Comparison of ENCODE assay signal across 1 cellular context in the genomic region with DNA sequence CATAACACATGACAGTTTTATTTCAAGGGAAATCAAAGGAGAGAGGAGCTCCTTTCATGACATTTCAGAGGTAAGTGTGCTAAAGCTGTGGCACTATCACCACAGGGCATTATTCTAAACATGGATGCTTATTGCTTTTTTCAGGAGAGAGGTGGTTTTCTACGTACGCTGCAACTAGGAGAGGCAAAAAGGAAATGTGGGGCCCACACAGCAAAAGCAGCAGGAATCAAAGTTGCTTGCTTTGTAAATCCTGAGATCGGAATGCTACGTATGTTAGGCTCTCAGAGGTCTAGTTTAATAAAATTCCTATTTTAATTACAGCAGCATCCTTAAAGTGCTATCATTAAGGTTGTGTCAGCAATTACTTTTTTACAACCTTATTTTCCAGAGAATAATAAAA.
TF ChIP-seq lines count a peak whose summit lies in the region.

No MANE protein-coding gene starts in this region.

TF ChIP-seq in H1, 55 proteins besides CTCF, POLR2A, EP300 and RAD21:
- no peak for TF ChIP-seq SRF (IDR thresholded peaks at IDR 0.05; ENCODE audit: low read depth, low read length)
- TF ChIP-seq HDAC2 (IDR thresholded peaks at IDR 0.05; ENCODE audit: borderline replicate concordance in 1 of 2, low read depth in 2 of 2, low read length in 2 of 2), result no peak
- no peak for TF ChIP-seq TBP (IDR thresholded peaks at IDR 0.05; ENCODE audit: low read depth, low read length)
- no peak for TF ChIP-seq CBX5 (IDR thresholded peaks at IDR 0.05; ENCODE audit: low read depth, low read length)
- no peak for TF ChIP-seq CREB1 (IDR thresholded peaks at IDR 0.05)
- TF ChIP-seq, protein P1, sequence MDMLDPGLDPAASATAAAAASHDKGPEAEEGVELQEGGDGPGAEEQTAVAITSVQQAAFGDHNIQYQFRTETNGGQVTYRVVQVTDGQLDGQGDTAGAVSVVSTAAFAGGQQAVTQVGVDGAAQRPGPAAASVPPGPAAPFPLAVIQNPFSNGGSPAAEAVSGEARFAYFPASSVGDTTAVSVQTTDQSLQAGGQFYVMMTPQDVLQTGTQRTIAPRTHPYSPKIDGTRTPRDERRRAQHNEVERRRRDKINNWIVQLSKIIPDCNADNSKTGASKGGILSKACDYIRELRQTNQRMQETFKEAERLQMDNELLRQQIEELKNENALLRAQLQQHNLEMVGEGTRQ (IDR thresholded peaks at IDR 0.05; ENCODE audit: low read length), result no peak
- no peak for TF ChIP-seq NRF1 (IDR thresholded peaks at IDR 0.05; ENCODE audit: low read depth, low read length)
- no peak for TF ChIP-seq SAP30 (IDR thresholded peaks at IDR 0.05; ENCODE audit: insufficient read depth, insufficient replicate concordance, low read length)
- no peak for TF ChIP-seq KDM1A (IDR thresholded peaks at IDR 0.05; ENCODE audit: borderline replicate concordance, low read length)
- no peak for TF ChIP-seq CHD1 (IDR thresholded peaks at IDR 0.05; ENCODE audit: low read depth, low read length)
- no peak for TF ChIP-seq GTF2F1 (IDR thresholded peaks at IDR 0.05; ENCODE audit: borderline replicate concordance, low read depth, low read length)
- TF ChIP-seq, protein P2, sequence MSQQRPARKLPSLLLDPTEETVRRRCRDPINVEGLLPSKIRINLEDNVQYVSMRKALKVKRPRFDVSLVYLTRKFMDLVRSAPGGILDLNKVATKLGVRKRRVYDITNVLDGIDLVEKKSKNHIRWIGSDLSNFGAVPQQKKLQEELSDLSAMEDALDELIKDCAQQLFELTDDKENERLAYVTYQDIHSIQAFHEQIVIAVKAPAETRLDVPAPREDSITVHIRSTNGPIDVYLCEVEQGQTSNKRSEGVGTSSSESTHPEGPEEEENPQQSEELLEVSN (IDR thresholded peaks at IDR 0.05), result no peak
- peak; percentile 37; the same call in 1 of the 2 replicates for TF ChIP-seq RBBP5 (IDR thresholded peaks at IDR 0.05; ENCODE audit: borderline replicate concordance, low read depth, low read length)
- TF ChIP-seq BRCA1 (IDR thresholded peaks at IDR 0.05; ENCODE audit: low read depth, low read length), result no peak
- no peak for TF ChIP-seq TAF7 (optimal IDR thresholded peaks at IDR 0.05; ENCODE audit: borderline replicate concordance, low read depth, low read length)
- no peak for TF ChIP-seq SIRT6 (IDR thresholded peaks at IDR 0.05; ENCODE audit: low read length)
- TF ChIP-seq TEAD4 (IDR thresholded peaks at IDR 0.05; ENCODE audit: low read depth, low read length), result peak; percentile 88
- no peak for TF ChIP-seq GABPA (IDR thresholded peaks at IDR 0.05; ENCODE audit: borderline replicate concordance, insufficient read depth, low read length)
- peak; percentile 81 for TF ChIP-seq SP1 (IDR thresholded peaks at IDR 0.05; ENCODE audit: low read depth, low read length)
- TF ChIP-seq TCF12 (IDR thresholded peaks at IDR 0.05; ENCODE audit: low read depth, low read length), result no peak
- TF ChIP-seq ASH2L (IDR thresholded peaks at IDR 0.05; ENCODE audit: low read length), result peak; percentile 77
- TF ChIP-seq RNF2 (IDR thresholded peaks at IDR 0.05; ENCODE audit: borderline replicate concordance, low read depth, low read length, missing control alignments, poor library complexity, severe bottlenecking), result no peak
- TF ChIP-seq, protein P3, sequence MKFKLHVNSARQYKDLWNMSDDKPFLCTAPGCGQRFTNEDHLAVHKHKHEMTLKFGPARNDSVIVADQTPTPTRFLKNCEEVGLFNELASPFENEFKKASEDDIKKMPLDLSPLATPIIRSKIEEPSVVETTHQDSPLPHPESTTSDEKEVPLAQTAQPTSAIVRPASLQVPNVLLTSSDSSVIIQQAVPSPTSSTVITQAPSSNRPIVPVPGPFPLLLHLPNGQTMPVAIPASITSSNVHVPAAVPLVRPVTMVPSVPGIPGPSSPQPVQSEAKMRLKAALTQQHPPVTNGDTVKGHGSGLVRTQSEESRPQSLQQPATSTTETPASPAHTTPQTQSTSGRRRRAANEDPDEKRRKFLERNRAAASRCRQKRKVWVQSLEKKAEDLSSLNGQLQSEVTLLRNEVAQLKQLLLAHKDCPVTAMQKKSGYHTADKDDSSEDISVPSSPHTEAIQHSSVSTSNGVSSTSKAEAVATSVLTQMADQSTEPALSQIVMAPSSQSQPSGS (IDR thresholded peaks at IDR 0.05; ENCODE audit: low read length), result no peak
- TF ChIP-seq BACH1 (IDR thresholded peaks at IDR 0.05; ENCODE audit: low read length), result no peak
- no peak for TF ChIP-seq JUND (IDR thresholded peaks at IDR 0.05; ENCODE audit: low read length)
- TF ChIP-seq SP2 (IDR thresholded peaks at IDR 0.05; ENCODE audit: low read length), result no peak
- no peak for TF ChIP-seq SUZ12 (IDR thresholded peaks at IDR 0.05; ENCODE audit: low read length)
- TF ChIP-seq, protein P4, sequence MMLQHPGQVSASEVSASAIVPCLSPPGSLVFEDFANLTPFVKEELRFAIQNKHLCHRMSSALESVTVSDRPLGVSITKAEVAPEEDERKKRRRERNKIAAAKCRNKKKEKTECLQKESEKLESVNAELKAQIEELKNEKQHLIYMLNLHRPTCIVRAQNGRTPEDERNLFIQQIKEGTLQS (IDR thresholded peaks at IDR 0.05; ENCODE audit: insufficient read depth, low read depth, low read length), result no peak
- no peak for TF ChIP-seq KDM4A (IDR thresholded peaks at IDR 0.05; ENCODE audit: low read depth, low read length, severe bottlenecking)
- no peak for TF ChIP-seq SIX5 (IDR thresholded peaks at IDR 0.05; ENCODE audit: low read depth, low read length)
- peak; percentile 20; the same call in 1 of the 2 replicates for TF ChIP-seq EGR1 (IDR thresholded peaks at IDR 0.05; ENCODE audit: borderline replicate concordance, low read depth, low read length)
- TF ChIP-seq POU5F1 (IDR thresholded peaks at IDR 0.05; ENCODE audit: low read depth, low read length), result no peak
- TF ChIP-seq TAF1 (IDR thresholded peaks at IDR 0.05; ENCODE audit: low read depth, low read length), result no peak
- TF ChIP-seq NANOG (IDR thresholded peaks at IDR 0.05; ENCODE audit: insufficient read depth, low read depth, low read length, poor library complexity, severe bottlenecking), result peak; percentile 20
